In the genomic region with DNA sequence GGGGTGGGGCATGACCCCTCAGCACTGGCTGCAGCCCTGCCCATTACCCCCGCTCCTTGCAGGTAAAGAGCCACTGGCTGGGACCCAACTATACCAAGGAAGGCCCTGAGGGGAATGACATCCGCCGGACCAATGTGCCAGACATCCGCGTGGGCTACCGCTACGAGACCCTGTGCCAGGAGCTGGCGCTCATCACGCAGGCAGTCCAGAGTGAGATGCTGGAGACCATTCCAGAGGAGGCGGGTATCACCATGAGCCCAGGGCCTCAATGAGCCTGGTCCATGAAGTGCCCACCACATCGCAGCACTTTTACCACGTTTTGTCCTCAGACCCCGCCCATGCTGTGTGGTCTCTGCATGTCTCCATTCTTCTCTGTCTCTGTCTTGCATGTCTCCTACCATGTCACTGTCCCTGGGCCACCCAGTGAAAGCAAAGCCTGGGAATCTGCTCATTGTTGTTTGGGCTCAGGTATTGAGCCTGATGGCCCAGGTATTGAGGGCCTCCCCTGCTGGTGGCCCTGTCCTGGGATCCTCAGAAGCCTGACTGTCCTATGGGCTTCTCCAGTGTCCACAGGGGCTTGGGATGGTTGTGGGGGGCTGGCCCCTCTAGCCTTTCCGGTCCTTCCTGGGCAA, we compare ENCODE assay signal across 1 cellular context.
TF ChIP-seq lines count a peak whose summit lies in the region.

No MANE protein-coding gene starts in this region.

TF ChIP-seq in endothelial cell of umbilical vein, 7 proteins besides CTCF, POLR2A, EP300 and RAD21:
- TF ChIP-seq POLR2AphosphoS5 (IDR thresholded peaks at IDR 0.05; ENCODE audit: insufficient read depth, low read depth, low read length) = no peak
- no peak for TF ChIP-seq GATA2 (IDR thresholded peaks at IDR 0.05; ENCODE audit: insufficient read depth, insufficient read length, low read depth, low read length)
- no peak for TF ChIP-seq EZH2 (IDR thresholded peaks at IDR 0.05; ENCODE audit: borderline replicate concordance, low read depth, low read length, severe bottlenecking)
TF ChIP-seq in endothelial cell of umbilical vein: peak in this region for 0.
